2 cellular contexts compared by ENCODE assay signal in genomic region chr13:49746111-49746510, GRCh38.
A peak's percentile ranks its signal among the peaks of the same experiment; 100 is the strongest.
TF ChIP-seq lines count a peak whose summit lies in the region.

No MANE protein-coding gene starts in this region.

TF ChIP-seq in HEK293, 187 proteins besides CTCF, POLR2A, EP300 and RAD21 (continued from another document):
- TF ChIP-seq ZNF18 (tag by site-specific recombination; IDR thresholded peaks at IDR 0.05) (peak; percentile 75), ZNF302 (tag by site-specific recombination; IDR thresholded peaks at IDR 0.05; ENCODE audit: low read depth) (no peak), ZIC2 (tag by site-specific recombination; IDR thresholded peaks at IDR 0.05) (peak; percentile 50; the same call in 1 of the 2 replicates), KLF1 (tag by site-specific recombination; IDR thresholded peaks at IDR 0.05) (peak; percentile 80)

TF ChIP-seq in HepG2, 621 proteins besides CTCF, POLR2A, EP300 and RAD21 (continued from another document and continues in another):
- peak; percentile 83; the same call in 1 of the 2 replicates for TF ChIP-seq RXRA (CRISPR knock-in tag; IDR thresholded peaks at IDR 0.05)
- peak; percentile 70; the same call in 1 of the 2 replicates for TF ChIP-seq SKIL (CRISPR knock-in tag; IDR thresholded peaks at IDR 0.05; ENCODE audit: borderline replicate concordance)
- no peak for TF ChIP-seq CHD2 (IDR thresholded peaks at IDR 0.05; ENCODE audit: low read depth, low read length)
- no peak for TF ChIP-seq NFAT5 (CRISPR knock-in tag; IDR thresholded peaks at IDR 0.05)
- peak; percentile 38; the same call in 1 of the 2 replicates for TF ChIP-seq LCORL (IDR thresholded peaks at IDR 0.05)
- TF ChIP-seq LCORL (CRISPR knock-in tag; IDR thresholded peaks at IDR 0.05) = peak; percentile 47; the same call in 1 of the 2 replicates
- peak; percentile 85 for TF ChIP-seq HOXA3 (CRISPR knock-in tag; IDR thresholded peaks at IDR 0.05)
- 0 out of 2 replicates have a peak, but pooled peaks have one; percentile 20 for TF ChIP-seq POGK (CRISPR knock-in tag; conservative IDR thresholded peaks at IDR 0.05)
- peak; percentile 28; the same call in 1 of the 2 replicates for TF ChIP-seq ERF (CRISPR knock-in tag; IDR thresholded peaks at IDR 0.05)
- no peak for TF ChIP-seq NCOR1 (IDR thresholded peaks at IDR 0.05; ENCODE audit: borderline replicate concordance, low read length)
- peak; percentile 69 for TF ChIP-seq NR2C2 (CRISPR knock-in tag; IDR thresholded peaks at IDR 0.05; ENCODE audit: borderline replicate concordance)
- TF ChIP-seq CCDC6 (CRISPR knock-in tag; IDR thresholded peaks at IDR 0.05) = no peak
- peak; percentile 37 for TF ChIP-seq RBM22 (optimal IDR thresholded peaks at IDR 0.05; ENCODE audit: low read length)
- no peak for TF ChIP-seq BRD4 (CRISPR knock-in tag; IDR thresholded peaks at IDR 0.05)
- peak; percentile 41; the same call in 1 of the 2 replicates for TF ChIP-seq SIX1 (CRISPR knock-in tag; IDR thresholded peaks at IDR 0.05; ENCODE audit: borderline replicate concordance)
- TF ChIP-seq EHMT2 (IDR thresholded peaks at IDR 0.05; ENCODE audit: borderline replicate concordance, low read depth, low read length) = no peak
- TF ChIP-seq FOXC1 (CRISPR knock-in tag; IDR thresholded peaks at IDR 0.05; ENCODE audit: borderline replicate concordance) = no peak
- peak; percentile 80 for TF ChIP-seq RARA (CRISPR knock-in tag; IDR thresholded peaks at IDR 0.05)
- TF ChIP-seq NR2F1 (CRISPR knock-in tag; IDR thresholded peaks at IDR 0.05) = peak; percentile 50 to 80; a peak in 3 of 4 replicates
- TF ChIP-seq ZNF33A (CRISPR knock-in tag; IDR thresholded peaks at IDR 0.05; ENCODE audit: borderline replicate concordance) = no peak
- TF ChIP-seq ZFP90 (CRISPR knock-in tag; IDR thresholded peaks at IDR 0.05; ENCODE audit: borderline replicate concordance) = peak; percentile 32; the same call in 1 of the 2 replicates
- TF ChIP-seq SOX13 (IDR thresholded peaks at IDR 0.05) = peak; percentile 44; the same call in 1 of the 2 replicates
- peak in 1 of 2 experiments; percentile 91; a peak in 2 of 4 replicates for TF ChIP-seq SOX13 (CRISPR knock-in tag; conservative IDR thresholded peaks at IDR 0.05 in 1 of 2, IDR thresholded peaks at IDR 0.05 in 1 of 2)
- TF ChIP-seq ZNF362 (CRISPR knock-in tag; IDR thresholded peaks at IDR 0.05; ENCODE audit: borderline replicate concordance) = peak; percentile 58; the same call in 1 of the 2 replicates
- TF ChIP-seq MXD4 (CRISPR knock-in tag; IDR thresholded peaks at IDR 0.05) = no peak
- TF ChIP-seq ZNF614 (CRISPR knock-in tag; IDR thresholded peaks at IDR 0.05; ENCODE audit: borderline replicate concordance) = 0 out of 2 replicates have a peak, but pooled peaks have one; percentile 21
- no peak for TF ChIP-seq NFE2L2 (IDR thresholded peaks at IDR 0.05; ENCODE audit: low read length)
- no peak for TF ChIP-seq ZNF572 (CRISPR knock-in tag; IDR thresholded peaks at IDR 0.05)
- TF ChIP-seq ZNF724P (CRISPR knock-in tag; IDR thresholded peaks at IDR 0.05; ENCODE audit: borderline replicate concordance) = no peak
- TF ChIP-seq DMAP1 (CRISPR knock-in tag; IDR thresholded peaks at IDR 0.05) = peak; percentile 33; the same call in 1 of the 2 replicates
- TF ChIP-seq DRAP1 (CRISPR knock-in tag; IDR thresholded peaks at IDR 0.05) = 0 out of 2 replicates have a peak, but pooled peaks have one; percentile 22
- TF ChIP-seq ZNF788 (CRISPR knock-in tag; IDR thresholded peaks at IDR 0.05; ENCODE audit: borderline replicate concordance) = peak; percentile 64; the same call in 1 of the 2 replicates
- TF ChIP-seq HMG20B (CRISPR knock-in tag; conservative IDR thresholded peaks at IDR 0.05) = 0 out of 2 replicates have a peak, but pooled peaks have one; percentile 54
- 0 out of 2 replicates have a peak, but pooled peaks have one; percentile 23 for TF ChIP-seq TFE3 (CRISPR knock-in tag; IDR thresholded peaks at IDR 0.05)
- TF ChIP-seq RXRB (CRISPR knock-in tag; IDR thresholded peaks at IDR 0.05; ENCODE audit: borderline replicate concordance) = peak; percentile 66
- TF ChIP-seq ARID3A (IDR thresholded peaks at IDR 0.05; ENCODE audit: low read depth, low read length) = no peak
- no peak for TF ChIP-seq HNF1A (IDR thresholded peaks at IDR 0.05; ENCODE audit: low read depth)
- TF ChIP-seq HNF1A (CRISPR knock-in tag; IDR thresholded peaks at IDR 0.05; ENCODE audit: borderline replicate concordance) = peak; percentile 82; the same call in 1 of the 2 replicates
- no peak for TF ChIP-seq SP140L (CRISPR knock-in tag; IDR thresholded peaks at IDR 0.05; ENCODE audit: borderline replicate concordance)
